ENCODE assay signal across 25 cellular contexts in genomic region chr22:19234126-19234896, GRCh38.
"Had no signal": no experiment of that assay in that cellular context is flagged by ENCODE, and none has a peak within 500 bp of the region (broad histone marks: within the 10 kb centered on the region; RNA-seq: fewer than 3 reads in every experiment).

No MANE protein-coding gene starts in this region.

- H3K79me2 ChIP-seq: hepatocyte, parathyroid adenoma had no signal

- H3K27me3 Mint-ChIP-seq: stimulated activated naive CD8-positive, alpha-beta T cell treated with anti-CD3 and anti-CD28 coated beads, Interleukin-15, amount 100 ng/mL, for 72 hours had no signal

- H3K4me3 ChIP-seq: heart right ventricle, hepatocyte, left ventricle myocardium inferior, lung, psoas muscle, right lobe of liver, smooth muscle cell, tibial nerve, upper lobe of right lung, uterus had no signal

- H3K27ac Mint-ChIP-seq: mesothelial cell of epicardium; naive B cell; natural killer cell; stimulated activated memory B cell treated with anti-CD40 and anti-IgM and Interleukin-4, amounts not matched to agents 10 μg/mL and 1 μg/mL and 100 μg/mL, for 72 hours; stimulated activated naive CD8-positive, alpha-beta T cell treated with anti-CD3 and anti-CD28 coated beads, Interleukin-15, amount 100 ng/mL, for 72 hours had no signal

- H3K36me3 ChIP-seq: right lobe of liver, uterus had no signal

- H3K4me1 Mint-ChIP-seq: mesothelial cell of epicardium; naive B cell; natural killer cell; stimulated activated memory B cell treated with anti-CD40 and anti-IgM and Interleukin-4, amounts not matched to agents 10 μg/mL and 1 μg/mL and 100 μg/mL, for 72 hours; stimulated activated naive CD8-positive, alpha-beta T cell treated with anti-CD3 and anti-CD28 coated beads, Interleukin-15, amount 100 ng/mL, for 72 hours had no signal

- H3K4me2 ChIP-seq: hepatocyte, smooth muscle cell had no signal

- H3K9me3 Mint-ChIP-seq: mesothelial cell of epicardium; naive B cell; natural killer cell; stimulated activated memory B cell treated with anti-CD40 and anti-IgM and Interleukin-4, amounts not matched to agents 10 μg/mL and 1 μg/mL and 100 μg/mL, for 72 hours; stimulated activated naive CD8-positive, alpha-beta T cell treated with anti-CD3 and anti-CD28 coated beads, Interleukin-15, amount 100 ng/mL, for 72 hours had no signal

- H3K4me1 ChIP-seq: parathyroid adenoma, right lobe of liver, tibial nerve, upper lobe of right lung, uterus had no signal

- H3K9ac ChIP-seq: parathyroid adenoma had no signal

- H2AFZ ChIP-seq: hepatocyte, parathyroid adenoma had no signal

- H3K36me3 Mint-ChIP-seq: naive B cell; natural killer cell; stimulated activated memory B cell treated with anti-CD40 and anti-IgM and Interleukin-4, amounts not matched to agents 10 μg/mL and 1 μg/mL and 100 μg/mL, for 72 hours had no signal

- H3K27me3 ChIP-seq: heart right ventricle, hepatocyte, right lobe of liver, tibial nerve, upper lobe of right lung, uterus had no signal

- H3K4me3 Mint-ChIP-seq: mesothelial cell of epicardium; naive B cell; natural killer cell; stimulated activated memory B cell treated with anti-CD40 and anti-IgM and Interleukin-4, amounts not matched to agents 10 μg/mL and 1 μg/mL and 100 μg/mL, for 72 hours; stimulated activated naive CD8-positive, alpha-beta T cell treated with anti-CD3 and anti-CD28 coated beads, Interleukin-15, amount 100 ng/mL, for 72 hours had no signal

- H3K9me3 ChIP-seq: heart right ventricle, left ventricle myocardium inferior, psoas muscle, right lobe of liver, tibial nerve, upper lobe of right lung, uterus had no signal

- H3K27ac ChIP-seq: heart right ventricle, hepatocyte, left ventricle myocardium inferior, parathyroid adenoma, right lobe of liver, tibial nerve, upper lobe of right lung, uterus had no signal

- ATAC-seq: heart right ventricle; natural killer cell; right lobe of liver; stimulated activated memory B cell treated with anti-CD40 and anti-IgM and Interleukin-4, amounts not matched to agents 10 μg/mL and 1 μg/mL and 100 μg/mL, for 72 hours; stimulated activated naive CD8-positive, alpha-beta T cell treated with anti-CD3 and anti-CD28 coated beads, Interleukin-15, amount 100 ng/mL, for 72 hours had no signal

- DNase-seq: heart right ventricle; islet precursor cell; left ventricle myocardium inferior; mesendoderm; naive B cell; natural killer cell; nucleus accumbens; psoas muscle; right lobe of liver; stimulated activated CD4-positive, alpha-beta T cell treated with anti-CD3 and anti-CD28 coated beads, Interleukin-1b, Interleukin-23, amount 100 ng/mL, for 48 hours; stimulated activated CD4-positive, alpha-beta T cell treated with anti-CD3 and anti-CD28 coated beads, Interleukin-2, amount 100 ng/mL, for 48 hours; stimulated activated CD4-positive, alpha-beta T cell treated with anti-CD3 and anti-CD28 coated beads, Interleukin-4, amount 100 ng/mL, for 4 hours; stimulated activated CD8-positive, alpha-beta memory T cell treated with anti-CD3 and anti-CD28 coated beads, Interleukin-4, amount 100 ng/mL, for 48 hours; stimulated activated naive CD4-positive, alpha-beta T cell treated with Interleukin-2 at 50 U/mL for 16 hours; stimulated activated naive CD8-positive, alpha-beta T cell treated with anti-CD3 and anti-CD28 coated beads, Interleukin-15, amount 100 ng/mL, for 72 hours; substantia nigra; upper lobe of right lung; uterus had no signal
